Comparison of ENCODE assay signal across 31 cellular contexts in the genomic region with DNA sequence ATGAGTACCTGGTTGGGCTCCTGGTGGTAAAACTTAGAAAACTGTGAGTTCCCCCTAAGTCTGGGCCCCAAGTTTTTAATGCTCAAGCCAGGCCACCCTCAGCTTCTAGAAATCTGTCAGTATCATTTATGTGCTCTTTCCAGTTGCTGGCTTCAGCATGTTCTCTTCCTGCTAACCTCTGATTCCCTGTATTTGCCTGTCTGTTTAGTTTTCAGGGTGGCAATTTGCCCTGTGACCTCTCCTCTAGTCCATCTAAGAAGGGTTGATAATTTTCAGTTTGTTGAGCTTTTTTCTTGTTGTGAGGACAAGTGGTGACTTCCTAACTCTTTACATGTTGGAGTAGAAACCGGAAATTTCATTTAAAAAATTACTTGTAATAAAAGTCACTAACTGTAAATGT.
"Had no signal": no experiment of that assay in that cellular context is flagged by ENCODE, and none has a peak within 500 bp of the region (broad histone marks: within the 10 kb centered on the region; RNA-seq: fewer than 3 reads in every experiment).

No MANE protein-coding gene starts in this region.

- H3K4me3 ChIP-seq: adrenal gland, body of pancreas, colonic mucosa, esophagus squamous epithelium, gastroesophageal sphincter had no signal

- H3K9me3 ChIP-seq: adrenal gland, body of pancreas, colonic mucosa, esophagus squamous epithelium, gastroesophageal sphincter had no signal

- H3K4me3 Mint-ChIP-seq: activated B cell treated with CpG ODN at 0.5 μM for 24 hours; activated CD8-positive, alpha-beta T cell treated with anti-CD3 and anti-CD28 coated beads for 36 hours; activated naive CD8-positive, alpha-beta T cell; activated T-cell treated with anti-CD3 and anti-CD28 coated beads, Interleukin-2, amount 50 U/mL, for 4 hours; activated T-helper 17 cell treated with anti-CD3 and anti-CD28 coated beads, Interleukin-2, amount 50 U/mL, for 72 hours; T-helper 17 cell; T-helper 2 cell treated with Interferon-gamma antibody and Interleukin-4, amounts not matched to agents 5 μg/mL and 100 μg/mL, for 36 hours had no signal

- H3K4me1 Mint-ChIP-seq: activated B cell treated with CpG ODN at 0.5 μM for 24 hours; activated T-helper 17 cell treated with anti-CD3 and anti-CD28 coated beads, Interleukin-2, amount 50 U/mL, for 72 hours had no signal

- DNase-seq: activated B cell treated with CpG ODN at 0.5 μM for 24 hours; activated CD4-positive, alpha-beta T cell treated with anti-CD3 and anti-CD28 coated beads for 48 hours; activated CD4-positive, alpha-beta T cell treated with anti-CD3 and anti-CD28 coated beads, Interleukin-2, amount 50 U/mL, for 1 hour; activated CD4-positive, alpha-beta T cell treated with anti-CD3 and anti-CD28 coated beads, Interleukin-2, amount 50 U/mL, for 48 hours; activated CD8-positive, alpha-beta memory T cell treated with anti-CD3 and anti-CD28 coated beads for 24 hours; activated CD8-positive, alpha-beta T cell treated with anti-CD3 and anti-CD28 coated beads for 36 hours; activated effector memory CD4-positive, alpha-beta T cell treated with Interleukin-2 at 50 U/mL for 16 hours; activated gamma-delta T cell treated with Interleukin-2 at 50 U/mL for 16 hours; activated naive CD4-positive, alpha-beta T cell treated with anti-CD3 and anti-CD28 coated beads, Interleukin-2, amount 50 U/mL, for 16 hours; activated naive CD4-positive, alpha-beta T cell treated with Interleukin-2 at 50 U/mL for 16 hours; activated T-cell treated with anti-CD3 and anti-CD28 coated beads, Interleukin-2, amount 50 U/mL, for 4 hours; adrenal gland; amygdala; aorta; body of pancreas; central memory CD4-positive, alpha-beta T cell; cerebellar nuclear complex; colonic mucosa; effector CD8-positive, alpha-beta T cell; esophagus squamous epithelium; foreskin melanocyte; T-helper 1 cell; T-helper 17 cell; T1000; WERI-Rb-1 had no signal

- H3K27ac Mint-ChIP-seq: activated B cell treated with CpG ODN at 0.5 μM for 24 hours; activated CD8-positive, alpha-beta T cell treated with anti-CD3 and anti-CD28 coated beads for 36 hours; activated naive CD8-positive, alpha-beta T cell; activated T-helper 17 cell treated with anti-CD3 and anti-CD28 coated beads, Interleukin-2, amount 50 U/mL, for 72 hours; T-helper 17 cell; T-helper 2 cell treated with Interferon-gamma antibody and Interleukin-4, amounts not matched to agents 5 μg/mL and 100 μg/mL, for 36 hours had no signal

- H3K9me3 Mint-ChIP-seq: activated B cell treated with CpG ODN at 0.5 μM for 24 hours; activated CD8-positive, alpha-beta T cell treated with anti-CD3 and anti-CD28 coated beads for 36 hours; activated T-cell treated with anti-CD3 and anti-CD28 coated beads, Interleukin-2, amount 50 U/mL, for 4 hours; activated T-helper 17 cell treated with anti-CD3 and anti-CD28 coated beads, Interleukin-2, amount 50 U/mL, for 72 hours; T-helper 2 cell treated with Interferon-gamma antibody and Interleukin-4, amounts not matched to agents 5 μg/mL and 100 μg/mL, for 36 hours had no signal

- H3K36me3 ChIP-seq: adrenal gland, colonic mucosa, esophagus squamous epithelium, gastroesophageal sphincter, WERI-Rb-1 had no signal

- H3K27ac ChIP-seq: adrenal gland, body of pancreas, colonic mucosa, epithelial cell of prostate, esophagus squamous epithelium, gastroesophageal sphincter, WERI-Rb-1 had no signal

- H3K27me3 ChIP-seq: adrenal gland, body of pancreas, colonic mucosa, esophagus squamous epithelium had no signal

- H3K4me1 ChIP-seq: adrenal gland, body of pancreas, colonic mucosa, gastroesophageal sphincter had no signal

- ATAC-seq: activated CD4-positive, CD25-positive, alpha-beta regulatory T cell treated with anti-CD3 and anti-CD28 coated beads, Interleukin-2, amount 50 U/mL, for 24 hours; activated CD8-positive, alpha-beta T cell treated with anti-CD3 and anti-CD28 coated beads for 36 hours; activated T-cell treated with anti-CD3 and anti-CD28 coated beads, Interleukin-2, amount 50 U/mL, for 4 hours; activated T-helper 17 cell treated with anti-CD3 and anti-CD28 coated beads, Interleukin-2, amount 50 U/mL, for 72 hours; body of pancreas; gastroesophageal sphincter; T-helper 17 cell had no signal
